In the genomic region with DNA sequence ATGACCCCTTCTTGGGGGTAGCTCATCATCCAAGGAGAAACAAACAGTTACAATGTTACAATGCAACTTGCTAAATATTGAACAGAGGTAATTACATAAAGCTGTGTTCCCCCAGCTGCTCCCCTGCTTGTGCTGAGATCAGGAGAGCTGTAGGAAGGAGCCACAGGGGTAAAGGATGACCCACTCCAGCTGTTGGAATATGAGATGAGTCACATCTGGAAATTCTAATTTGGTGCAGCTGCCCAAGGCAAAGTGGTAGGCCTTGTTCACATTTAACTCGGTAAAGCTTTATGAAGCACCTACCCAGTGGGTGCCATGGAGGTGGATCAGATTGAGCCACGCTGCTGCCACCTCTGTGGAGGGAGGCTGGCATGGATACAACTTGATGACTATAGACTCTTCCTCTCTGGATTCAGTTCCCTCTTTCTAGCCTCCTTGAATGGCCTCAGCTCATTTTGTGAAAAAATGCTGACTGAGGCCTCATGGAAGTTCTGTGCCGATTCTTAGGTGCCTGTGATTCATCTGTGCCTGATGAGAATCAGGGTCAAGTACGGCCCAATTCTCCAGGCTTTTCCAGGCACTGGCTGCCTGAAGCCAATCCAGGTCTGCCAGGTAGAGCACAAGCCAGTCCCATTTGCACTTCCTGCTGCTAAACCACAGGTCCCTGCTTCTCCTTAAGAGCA, we compare ENCODE assay signal across 8 cellular contexts. TPM values are rescaled to one million over a fixed set of nuclear protein-coding genes. Genes with fewer than 3 reads are reported as not detected.
DNase-seq lines count a peak whose midpoint lies in the region; FAIRE-seq and TF ChIP-seq lines count a peak whose summit lies in the region.
"Had no signal": no experiment of that assay in that cellular context is flagged by ENCODE, and none has a peak within 500 bp of the region (broad histone marks: within the 10 kb centered on the region; RNA-seq: fewer than 3 reads in every experiment).

No MANE protein-coding gene starts in this region.

- H3F3A ChIP-seq in GM23248 (ENCODE audit: insufficient read depth), result peaks cover 23% of the 10 kb centered on the region

- 15 to 20% methylated on average over 4 of the region's 4 CpGs for WGBS in GM23248 (ENCODE audit: low coverage in 1 of 2, low lambda C conversion rate in 2 of 2, missing lambda C conversion rate in 2 of 2), 2 experiments

- H4K20me1 ChIP-seq in GM23248 (ENCODE audit: insufficient read depth), result no peaks in the 10 kb centered on the region

- no peak overlapping the region for H2AFZ ChIP-seq in GM23248

- H3K36me3 ChIP-seq in GM23248 (ENCODE audit: low read depth) (0 out of 2 replicates have a peak, but pooled peaks cover 10% of the 10 kb centered on the region), adipocyte (ENCODE audit: control insufficient read depth, insufficient read depth, low read length, severe bottlenecking) (peaks cover 35% of the 10 kb centered on the region)

- in situ Hi-C loops in GM23248 (cut with MboI), result loop anchor here (25.0 kb wide), 1 partner anchor 465 kb away; no protein-coding TSS in a partner anchor

- H3K27me3 ChIP-seq in GM23248 (replicated peaks; ENCODE audit: insufficient read depth) (no peaks in the 10 kb centered on the region), adipocyte (replicated peaks; ENCODE audit: control insufficient read depth, insufficient read depth, low read length) (no peaks in the 10 kb centered on the region)

- H3K9me3 ChIP-seq in GM23248 (ENCODE audit: low read depth) (no peaks in the 10 kb centered on the region), adipocyte (ENCODE audit: control insufficient read depth, low read length) (no peaks in the 10 kb centered on the region)

- DNase-seq in GM23248 (peak; percentile 73), adipocyte (ENCODE audit: low read depth) (peak; percentile 66), midbrain (lab: John Stamatoyannopoulos, UW) (peak; percentile 9), GM12892 (ENCODE audit: insufficient read length) (no peak), NCI-H1694 (lab: John Stamatoyannopoulos, UW) (no peak), iPS-NIHi11 (ENCODE audit: low spot score) (no peak)
- DNase-seq: DMS53, foreskin melanocyte had no signal

- no peaks in the 10 kb centered on the region for H3K9me2 ChIP-seq in GM23248 (ENCODE audit: insufficient read depth)

- peak overlapping the region; percentile 61 for H3K27ac ChIP-seq in GM23248

- FAIRE-seq in GM12892 (lab: Jason Lieb, UNC), result no peak

- peaks cover 17% of the 10 kb centered on the region for H3K4me1 ChIP-seq in GM23248 (ENCODE audit: insufficient read depth)
- peaks cover 22% of the 10 kb centered on the region for H3K4me1 ChIP-seq in adipocyte (ENCODE audit: control insufficient read depth, insufficient read depth, low read length)

- no peak for TF ChIP-seq POLR2A in GM12892 (IDR thresholded peaks at IDR 0.05; ENCODE audit: low read depth, low read length)

- no peak overlapping the region for H3K4me3 ChIP-seq in GM23248
- no peak overlapping the region for H3K4me3 ChIP-seq in adipocyte (ENCODE audit: low read length)

- H3K79me2 ChIP-seq in GM23248 (ENCODE audit: insufficient read depth), result peaks cover 2% of the 10 kb centered on the region

- H3K9ac ChIP-seq in GM23248, result peak overlapping the region; percentile 44
- peak overlapping the region; percentile 48 for H3K9ac ChIP-seq in adipocyte (ENCODE audit: low read length)

- H3K4me2 ChIP-seq in GM23248 (ENCODE audit: unreplicated experiment), result peak overlapping the region; percentile 44

RNA-seq across cellular contexts. Expression of gene ZNF689, which starts 7.5 kb away (rescaled TPM):
- total RNA-seq in GM23248 (2014; rRNA removed; shearing (Covaris generic)), result 5.7 TPM in 2 replicates
- polyA plus RNA-seq in GM23248 (2016; fragmentation: Nextera tagmentation; extraction: Ambion mirVana), result 4.8 and 5.1 TPM in 2 replicates
- polyA plus RNA-seq in GM12892 (2012; ENCODE audit: missing spikeins), result 3.7 TPM

RNA-seq across cellular contexts. Expression of gene ZNF785, which starts 17.2 kb away (rescaled TPM):
- 9.0 TPM in 2 replicates for total RNA-seq in GM23248 (2014; rRNA removed; shearing (Covaris generic))
- 5.4 and 6.9 TPM in 2 replicates for polyA plus RNA-seq in GM23248 (2016; fragmentation: Nextera tagmentation; extraction: Ambion mirVana)
- polyA plus RNA-seq in GM12892 (2012; ENCODE audit: missing spikeins), result 5.9 TPM

RNA-seq across cellular contexts. Expression of gene ZNF688, which starts 31.2 kb away (rescaled TPM):
- 10.4 and 33.0 TPM in 2 replicates for total RNA-seq in GM23248 (2014; rRNA removed; shearing (Covaris generic))
- 13.6 and 14.7 TPM in 2 replicates for polyA plus RNA-seq in GM23248 (2016; fragmentation: Nextera tagmentation; extraction: Ambion mirVana)
- 4.9 TPM for polyA plus RNA-seq in GM12892 (2012; ENCODE audit: missing spikeins)

RNA-seq across cellular contexts. Expression of gene ZNF764, which starts 44.6 kb away (rescaled TPM):
- total RNA-seq in GM23248 (2014; rRNA removed; shearing (Covaris generic)), result 3.0 and 8.8 TPM in 2 replicates
- 3.0 TPM in 2 replicates for polyA plus RNA-seq in GM23248 (2016; fragmentation: Nextera tagmentation; extraction: Ambion mirVana)
- polyA plus RNA-seq in GM12892 (2012; ENCODE audit: missing spikeins), result 3.1 TPM

RNA-seq across cellular contexts. Expression of gene PRR14, which starts 48.0 kb away (rescaled TPM):
- total RNA-seq in GM23248 (2014; rRNA removed; shearing (Covaris generic)), result 5.6 and 7.2 TPM in 2 replicates
- 15.2 and 18.0 TPM in 2 replicates for polyA plus RNA-seq in GM23248 (2016; fragmentation: Nextera tagmentation; extraction: Ambion mirVana)
- polyA plus RNA-seq in GM12892 (2012; ENCODE audit: missing spikeins), result 18.2 TPM

Comparison
In these comparisons a context has a peak if more than half of its experiments do, and no peak if none do; other contexts are left out.
1. DNase-seq: peak in GM23248 (single experiment), adipocyte (single experiment) and midbrain (single experiment); none in GM12892 (single experiment), NCI-H1694 (single experiment) and iPS-NIHi11 (single experiment).